19 cellular contexts compared by ENCODE assay signal in the genomic region with DNA sequence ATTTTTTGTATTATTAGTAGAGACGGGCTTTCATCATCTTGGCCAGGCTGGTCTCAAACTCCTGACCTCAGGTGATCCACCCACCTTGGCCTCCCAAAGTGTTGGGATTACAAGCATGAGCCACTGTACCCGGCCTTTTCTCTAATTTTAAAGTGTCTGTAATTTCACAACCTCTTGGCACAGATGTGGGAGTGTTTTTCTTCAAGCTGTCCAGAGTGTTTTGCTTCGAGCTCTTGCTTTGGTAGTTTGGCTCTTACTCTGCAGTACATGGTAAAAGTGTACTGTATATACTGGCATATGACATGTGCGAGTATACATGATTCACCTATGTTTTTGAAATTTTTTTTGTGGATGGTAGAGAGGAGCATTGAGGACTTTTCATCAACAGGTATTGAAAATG. TPM values are rescaled to one million over a fixed set of nuclear protein-coding genes. Genes with fewer than 3 reads are reported as not detected.
"Had no signal": no experiment of that assay in that cellular context is flagged by ENCODE, and none has a peak within 500 bp of the region (broad histone marks: within the 10 kb centered on the region; RNA-seq: fewer than 3 reads in every experiment).

No MANE protein-coding gene starts in this region.

- H3K27ac ChIP-seq: colonic mucosa, parathyroid adenoma, SK-N-MC, thoracic aorta, upper lobe of left lung had no signal

- H2AFZ ChIP-seq: parathyroid adenoma had no signal

- ATAC-seq: mucosa of descending colon; sciatic nerve; stimulated activated naive B cell treated with anti-CD40 and anti-IgM and Interleukin-4, amounts not matched to agents 10 μg/mL and 1 μg/mL and 100 μg/mL, for 72 hours; WTC11 had no signal

- H3K79me2 ChIP-seq: parathyroid adenoma had no signal

- H3K4me3 Mint-ChIP-seq: activated naive CD4-positive, alpha-beta T cell treated with anti-CD3 and anti-CD28 coated beads, Interleukin-2, amount 10 ng/mL, durations not matched to agents 7 days and 5 days; brain; naive B cell; stimulated activated naive B cell treated with anti-CD40 and anti-IgM and Interleukin-4, amounts not matched to agents 10 μg/mL and 1 μg/mL and 100 μg/mL, for 72 hours; WTC11 had no signal

- FAIRE-seq: endometrium had no signal

- H3K4me1 ChIP-seq: colonic mucosa, parathyroid adenoma had no signal

- H3K9me3 Mint-ChIP-seq: activated naive CD4-positive, alpha-beta T cell treated with anti-CD3 and anti-CD28 coated beads, Interleukin-2, amount 10 ng/mL, durations not matched to agents 7 days and 5 days; brain; naive B cell; stimulated activated naive B cell treated with anti-CD40 and anti-IgM and Interleukin-4, amounts not matched to agents 10 μg/mL and 1 μg/mL and 100 μg/mL, for 72 hours; WTC11 had no signal

- H3K36me3 ChIP-seq: colonic mucosa had no signal

- H3K27me3 Mint-ChIP-seq: activated naive CD4-positive, alpha-beta T cell treated with anti-CD3 and anti-CD28 coated beads, Interleukin-2, amount 10 ng/mL, durations not matched to agents 7 days and 5 days; naive B cell; stimulated activated naive B cell treated with anti-CD40 and anti-IgM and Interleukin-4, amounts not matched to agents 10 μg/mL and 1 μg/mL and 100 μg/mL, for 72 hours had no signal

- H3K4me1 Mint-ChIP-seq: brain had no signal

- H3K36me3 Mint-ChIP-seq: brain, WTC11 had no signal

- H3K4me3 ChIP-seq: colonic mucosa, mucosa of descending colon, SK-N-MC, smooth muscle cell, thoracic aorta, upper lobe of left lung had no signal

- H3K4me2 ChIP-seq: smooth muscle cell had no signal

- H3K9ac ChIP-seq: parathyroid adenoma had no signal

- H3K27me3 ChIP-seq: colonic mucosa, upper lobe of left lung had no signal

- DNase-seq: activated effector memory CD4-positive, alpha-beta T cell treated with Interleukin-2 at 50 U/mL for 16 hours; activated naive CD4-positive, alpha-beta T cell treated with anti-CD3 and anti-CD28 coated beads, Interleukin-2, amount 10 ng/mL, durations not matched to agents 7 days and 5 days; central memory CD4-positive, alpha-beta T cell; colonic mucosa; erythroblast; mesenchymal stem cell; mucosa of descending colon; naive B cell; stimulated activated CD4-positive, alpha-beta T cell treated with anti-CD3 and anti-CD28 coated beads, Interleukin-4, amount 100 ng/mL, for 4 hours; stimulated activated naive B cell treated with anti-CD40 and anti-IgM and Interleukin-4, amounts not matched to agents 10 μg/mL and 1 μg/mL and 100 μg/mL, for 72 hours; upper lobe of left lung had no signal

- H3K27ac Mint-ChIP-seq: activated naive CD4-positive, alpha-beta T cell treated with anti-CD3 and anti-CD28 coated beads, Interleukin-2, amount 10 ng/mL, durations not matched to agents 7 days and 5 days; brain; stimulated activated naive B cell treated with anti-CD40 and anti-IgM and Interleukin-4, amounts not matched to agents 10 μg/mL and 1 μg/mL and 100 μg/mL, for 72 hours; WTC11 had no signal

- H3K9me3 ChIP-seq: colonic mucosa, mucosa of descending colon, thoracic aorta, upper lobe of left lung had no signal

RNA-seq across cellular contexts. Expression of a gene that starts 9.8 kb away (rescaled TPM):
- total RNA-seq: smooth muscle cell had no signal
- polyA plus RNA-seq: smooth muscle cell had no signal
